30 cellular contexts compared by ENCODE assay signal in the genomic region with DNA sequence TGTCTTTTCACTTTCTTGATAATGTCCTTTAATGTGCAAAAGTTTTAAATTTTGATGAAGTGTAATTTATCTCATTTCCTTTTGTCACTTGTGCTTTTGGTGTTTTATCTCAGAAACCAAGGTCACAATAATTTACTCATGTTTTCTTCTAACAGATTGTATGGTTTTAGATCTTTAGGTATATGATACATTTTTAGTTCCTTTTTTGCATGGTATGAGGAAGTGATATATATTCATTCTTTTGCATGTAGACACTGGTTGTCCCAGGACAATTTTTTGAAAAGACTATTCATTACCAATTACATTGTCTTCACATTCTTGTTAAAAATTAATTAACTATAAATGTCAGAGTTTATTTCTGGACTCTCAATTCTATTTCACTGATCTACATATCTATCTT. TPM values are rescaled to one million over a fixed set of nuclear protein-coding genes. Genes with fewer than 3 reads are reported as not detected.
"Had no signal": no experiment of that assay in that cellular context is flagged by ENCODE, and none has a peak within 500 bp of the region (broad histone marks: within the 10 kb centered on the region; RNA-seq: fewer than 3 reads in every experiment).

No MANE protein-coding gene starts in this region.

- H3K36me3 Mint-ChIP-seq: natural killer cell had no signal

- H3K27me3 ChIP-seq: esophagus muscularis mucosa, foreskin keratinocyte, gastroesophageal sphincter, heart left ventricle, hepatocyte, ovary, spleen, tibial nerve, upper lobe of left lung had no signal

- FAIRE-seq: endothelial cell of umbilical vein, kidney, urothelium cell line had no signal

- H3K27ac Mint-ChIP-seq: memory B cell; natural killer cell; stimulated activated memory B cell treated with anti-CD40 and anti-IgM and Interleukin-4, amounts not matched to agents 10 μg/mL and 1 μg/mL and 100 μg/mL, for 72 hours; stimulated activated naive CD8-positive, alpha-beta T cell treated with anti-CD3 and anti-CD28 coated beads, Interleukin-15, Interleukin-2, amounts not matched to agents 100 ng/mL and 50 ng/mL, for 24 hours had no signal

- H3K9me3 Mint-ChIP-seq: natural killer cell had no signal

- H3K4me3 Mint-ChIP-seq: memory B cell; natural killer cell; stimulated activated memory B cell treated with anti-CD40 and anti-IgM and Interleukin-4, amounts not matched to agents 10 μg/mL and 1 μg/mL and 100 μg/mL, for 72 hours; stimulated activated naive CD8-positive, alpha-beta T cell treated with anti-CD3 and anti-CD28 coated beads, Interleukin-15, Interleukin-2, amounts not matched to agents 100 ng/mL and 50 ng/mL, for 24 hours had no signal

- H3K27me3 Mint-ChIP-seq: memory B cell; stimulated activated memory B cell treated with anti-CD40 and anti-IgM and Interleukin-4, amounts not matched to agents 10 μg/mL and 1 μg/mL and 100 μg/mL, for 72 hours; stimulated activated naive CD8-positive, alpha-beta T cell treated with anti-CD3 and anti-CD28 coated beads, Interleukin-15, Interleukin-2, amounts not matched to agents 100 ng/mL and 50 ng/mL, for 24 hours had no signal

- ATAC-seq: foreskin keratinocyte; gastroesophageal sphincter; heart left ventricle; left lobe of liver; natural killer cell; psoas muscle; right cardiac atrium; stimulated activated memory B cell treated with anti-CD40 and anti-IgM and Interleukin-4, amounts not matched to agents 10 μg/mL and 1 μg/mL and 100 μg/mL, for 72 hours had no signal

- DNase-seq: dermis blood vessel endothelial cell; effector memory CD4-positive, alpha-beta T cell; heart left ventricle; kidney; natural killer cell; occipital lobe; ovary; posterior cingulate gyrus; psoas muscle; right cardiac atrium; spleen; stimulated activated CD4-positive, alpha-beta T cell treated with anti-CD3 and anti-CD28 coated beads, Interleukin-4, amount 100 ng/mL, for 4 hours; upper lobe of left lung had no signal

- H3K9me3 ChIP-seq: esophagus muscularis mucosa, ovary, thoracic aorta, upper lobe of left lung had no signal

- H3K27ac ChIP-seq: esophagus muscularis mucosa, foreskin keratinocyte, gastroesophageal sphincter, heart left ventricle, hepatocyte, ovary, psoas muscle, skin epidermis, spleen, thoracic aorta, tibial nerve, upper lobe of left lung had no signal

RNA-seq across cellular contexts. Expression of gene GPR22, which starts 39.8 kb away (rescaled TPM):
- total RNA-seq: endothelial cell of umbilical vein, epithelial cell of proximal tubule, fibroblast of lung, foreskin keratinocyte, gastroesophageal sphincter, kidney, left lobe of liver, liver, lung, natural killer cell, ovary, thoracic aorta, tibial nerve, upper lobe of left lung had no signal
